ENCODE assay signal across 1 cellular context in the genomic region with DNA sequence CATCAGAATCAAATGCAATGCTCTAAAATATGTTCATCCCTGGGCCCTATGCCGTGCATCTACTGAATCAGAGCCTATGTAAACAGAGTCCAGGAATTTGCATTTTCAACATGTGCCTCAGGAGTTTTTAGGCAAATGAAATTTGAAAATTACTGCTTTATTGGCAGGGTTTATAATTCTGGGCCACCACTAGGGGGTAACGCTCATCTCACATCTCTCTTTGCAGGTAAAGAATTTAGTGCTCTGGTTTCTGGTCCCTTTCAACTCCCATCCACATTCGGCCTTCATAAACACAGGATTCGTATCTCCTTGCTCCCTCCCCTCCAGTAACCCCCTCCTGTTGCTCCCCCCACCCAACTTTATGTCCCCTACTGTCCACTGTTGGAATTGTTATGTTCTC.
TF ChIP-seq lines count a peak whose summit lies in the region.

No MANE protein-coding gene starts in this region.

TF ChIP-seq in IMR-90, 13 proteins besides CTCF, POLR2A, EP300 and RAD21 (continued from another document):
- TF ChIP-seq RFX5 (IDR thresholded peaks at IDR 0.05; ENCODE audit: low read depth, low read length) = no peak
- no peak for TF ChIP-seq MAFK (IDR thresholded peaks at IDR 0.05; ENCODE audit: low read depth, low read length)
- no peak for TF ChIP-seq CHD1 (IDR thresholded peaks at IDR 0.05; ENCODE audit: low read depth, low read length)
- no peak for TF ChIP-seq FOS (IDR thresholded peaks at IDR 0.05; ENCODE audit: low read depth, low read length)
- TF ChIP-seq, protein P1, sequence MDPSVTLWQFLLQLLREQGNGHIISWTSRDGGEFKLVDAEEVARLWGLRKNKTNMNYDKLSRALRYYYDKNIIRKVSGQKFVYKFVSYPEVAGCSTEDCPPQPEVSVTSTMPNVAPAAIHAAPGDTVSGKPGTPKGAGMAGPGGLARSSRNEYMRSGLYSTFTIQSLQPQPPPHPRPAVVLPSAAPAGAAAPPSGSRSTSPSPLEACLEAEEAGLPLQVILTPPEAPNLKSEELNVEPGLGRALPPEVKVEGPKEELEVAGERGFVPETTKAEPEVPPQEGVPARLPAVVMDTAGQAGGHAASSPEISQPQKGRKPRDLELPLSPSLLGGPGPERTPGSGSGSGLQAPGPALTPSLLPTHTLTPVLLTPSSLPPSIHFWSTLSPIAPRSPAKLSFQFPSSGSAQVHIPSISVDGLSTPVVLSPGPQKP (IDR thresholded peaks at IDR 0.05; ENCODE audit: borderline replicate concordance, low read depth, low read length) = no peak
- no peak for TF ChIP-seq NFE2L2 (IDR thresholded peaks at IDR 0.05; ENCODE audit: low read depth, low read length)
- no peak for TF ChIP-seq RCOR1 (IDR thresholded peaks at IDR 0.05; ENCODE audit: insufficient replicate concordance, low read length)
- no peak for TF ChIP-seq MAZ (IDR thresholded peaks at IDR 0.05; ENCODE audit: borderline replicate concordance, low read depth, low read length)
- no peak for TF ChIP-seq CEBPB (IDR thresholded peaks at IDR 0.05; ENCODE audit: low read depth, low read length)
- no peak for TF ChIP-seq SMC3 (IDR thresholded peaks at IDR 0.05; ENCODE audit: low read depth, low read length)
- TF ChIP-seq BHLHE40 (IDR thresholded peaks at IDR 0.05; ENCODE audit: low read depth, low read length) = no peak
